Comparison of ENCODE assay signal across 14 cellular contexts in genomic region chr21:41894922-41895557, GRCh38. TPM values are rescaled to one million over a fixed set of nuclear protein-coding genes. Genes with fewer than 3 reads are reported as not detected.
DNase-seq lines count a peak whose midpoint lies in the region; ATAC-seq and TF ChIP-seq lines count a peak whose summit lies in the region.
"Had no signal": no experiment of that assay in that cellular context is flagged by ENCODE, and none has a peak within 500 bp of the region (broad histone marks: within the 10 kb centered on the region; RNA-seq: fewer than 3 reads in every experiment).

No MANE protein-coding gene starts in this region.

- no peak overlapping the region for H3K4me3 ChIP-seq in cardiac fibroblast (replicated peaks in 1 of 2; ENCODE audit: low read depth in 2 of 2, low read length in 2 of 2)
- H3K4me3 ChIP-seq: cardiac muscle cell had no signal

- DNase-seq in CMK (ENCODE audit: low read depth): peak; percentile 90
- DNase-seq in MV-4-11 (lab: John Stamatoyannopoulos, UW): peak; percentile 15
- DNase-seq in cardiac fibroblast (ENCODE audit: low read depth in 2 of 2): peak; percentile 57 to 76
- DNase-seq in myocyte (ENCODE audit: low read depth): peak; percentile 18
- no peak for DNase-seq in NCI-H2196 (lab: John Stamatoyannopoulos, UW; ENCODE audit: unreplicated experiment)
- DNase-seq in GM03348 (ENCODE audit: low spot score): no peak
- no peak for DNase-seq in effector memory CD8-positive, alpha-beta T cell
- DNase-seq in cerebellar cortex (ENCODE audit: low spot score): no peak
- DNase-seq: NCI-H1092, NCI-H510A treated with DMSO at 0.1 percent for 48 hours, nephron progenitor cell, Right ventricle myocardium superior had no signal

- no peaks in the 10 kb centered on the region for H3K27me3 Mint-ChIP-seq in effector memory CD8-positive, alpha-beta T cell

- ATAC-seq in effector memory CD8-positive, alpha-beta T cell (replicated peaks): no peak

- H3K36me3 Mint-ChIP-seq in effector memory CD8-positive, alpha-beta T cell (ENCODE audit: insufficient read depth): peaks cover 4% of the 10 kb centered on the region
- H3K36me3 Mint-ChIP-seq: WTC11 had no signal

- H3K4me3 Mint-ChIP-seq in effector memory CD8-positive, alpha-beta T cell: no peak overlapping the region
- H3K4me3 Mint-ChIP-seq: WTC11 had no signal

- no peak for TF ChIP-seq CTCF in cardiac fibroblast (IDR thresholded peaks at IDR 0.05; ENCODE audit: low read depth, low read length)

- H3K27ac Mint-ChIP-seq in effector memory CD8-positive, alpha-beta T cell: no peak overlapping the region

- peaks cover 9 to 19% of the 10 kb centered on the region in 2 donors for H3K4me1 Mint-ChIP-seq in effector memory CD8-positive, alpha-beta T cell (ENCODE audit: low read depth in 2 of 2)

- H3K9me3 Mint-ChIP-seq in effector memory CD8-positive, alpha-beta T cell: no peaks in the 10 kb centered on the region
- H3K9me3 Mint-ChIP-seq: nephron progenitor cell, WTC11 had no signal

RNA-seq across cellular contexts. Expression of gene PRDM15, which starts 15.9 kb away (rescaled TPM):
- 6.8 and 10.2 TPM in 2 replicates for total RNA-seq in myocyte
- 5.8 TPM for polyA plus RNA-seq in myocyte (2012)

RNA-seq across cellular contexts. Expression of gene C2CD2, which starts 58.8 kb away (rescaled TPM):
- total RNA-seq in myocyte: 8.3 and 9.4 TPM in 2 replicates
- 9.4 TPM for polyA plus RNA-seq in myocyte (2012)

Comparison
In these comparisons a context has a peak if more than half of its experiments do, and no peak if none do; other contexts are left out.
1. DNase-seq: peak in CMK (single experiment), MV-4-11 (single experiment), cardiac fibroblast (2 of 2) and myocyte (single experiment); none in NCI-H2196 (single experiment), GM03348 (single experiment), effector memory CD8-positive, alpha-beta T cell (0 of 3) and cerebellar cortex (single experiment).